In the genomic region with DNA sequence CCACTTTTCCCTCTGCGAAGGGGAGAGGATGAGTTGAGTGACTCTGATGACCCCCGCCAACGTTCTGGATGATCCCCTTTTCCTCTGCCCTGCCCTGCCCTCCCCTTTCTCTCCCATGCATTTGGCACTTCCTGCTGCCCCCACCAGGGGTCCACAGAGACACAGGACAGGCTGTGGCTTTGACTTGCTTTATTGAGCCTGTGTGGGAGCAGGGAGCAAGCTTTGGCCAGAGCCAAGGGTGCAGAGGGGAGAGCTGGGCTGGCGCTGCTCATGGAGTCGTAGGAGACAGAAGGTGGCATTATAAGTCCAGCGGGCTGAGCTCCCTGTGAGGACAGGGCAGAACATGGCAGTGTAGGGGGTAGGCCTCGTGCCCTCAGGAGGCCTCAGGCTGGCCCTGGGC, we compare ENCODE assay signal across 8 cellular contexts. TPM values are rescaled to one million over a fixed set of nuclear protein-coding genes. Genes with fewer than 3 reads are reported as not detected.
DNase-seq lines count a peak whose midpoint lies in the region; ATAC-seq and TF ChIP-seq lines count a peak whose summit lies in the region.

No MANE protein-coding gene starts in this region.

- H3K27ac ChIP-seq in neural progenitor cell = no peak overlapping the region
- H3K27ac ChIP-seq in upper lobe of right lung = no peak overlapping the region
- no peak overlapping the region for H3K27ac ChIP-seq in vagina

- no peak for ATAC-seq in upper lobe of right lung

- H3K4me3 Mint-ChIP-seq in activated CD4-positive, alpha-beta memory T cell treated with anti-CD3 and anti-CD28 coated beads for 36 hours = no peak overlapping the region
- no peak overlapping the region for H3K4me3 Mint-ChIP-seq in activated CD4-positive, alpha-beta memory T cell treated with anti-CD3 and anti-CD28 coated beads, Interleukin-2, amount 10 ng/mL, durations not matched to agents 7 days and 5 days
- H3K4me3 Mint-ChIP-seq in brain (no peak overlapping the region), neural progenitor cell (no peak overlapping the region)

- POLR2A ChIA-PET in activated CD4-positive, alpha-beta memory T cell treated with anti-CD3 and anti-CD28 coated beads for 36 hours (lab: Charles Lee) = no interaction called here
- POLR2A ChIA-PET in activated CD4-positive, alpha-beta memory T cell treated with anti-CD3 and anti-CD28 coated beads, Interleukin-2, amount 10 ng/mL, durations not matched to agents 7 days and 5 days (lab: Charles Lee) = no interaction called here

- no peak overlapping the region for H3K27ac Mint-ChIP-seq in activated CD4-positive, alpha-beta memory T cell treated with anti-CD3 and anti-CD28 coated beads for 36 hours
- H3K27ac Mint-ChIP-seq in activated CD4-positive, alpha-beta memory T cell treated with anti-CD3 and anti-CD28 coated beads, Interleukin-2, amount 10 ng/mL, durations not matched to agents 7 days and 5 days = no peak overlapping the region
- H3K27ac Mint-ChIP-seq in brain = peak overlapping the region in 1 of 5 experiments; percentile 54
- no peak overlapping the region for H3K27ac Mint-ChIP-seq in neural progenitor cell

- H4K20me1 ChIP-seq in neural progenitor cell (ENCODE audit: low read depth) = no peaks in the 10 kb centered on the region

- peak; percentile 45 to 70 for TF ChIP-seq CTCF in brain (conservative IDR thresholded peaks at IDR 0.05)
- TF ChIP-seq CTCF in neural progenitor cell (IDR thresholded peaks at IDR 0.05) = peak; percentile 62
- TF ChIP-seq CTCF in upper lobe of right lung (IDR thresholded peaks at IDR 0.05) = no peak
- no peak for TF ChIP-seq CTCF in vagina (IDR thresholded peaks at IDR 0.05)

- H3K9me3 ChIP-seq in neural progenitor cell (ENCODE audit: low read depth) (no peaks in the 10 kb centered on the region), upper lobe of right lung (no peaks in the 10 kb centered on the region), vagina (no peaks in the 10 kb centered on the region)

- H3K4me3 ChIP-seq in neural progenitor cell (no peak overlapping the region), upper lobe of right lung (no peak overlapping the region), vagina (no peak overlapping the region)

- H3K9me3 Mint-ChIP-seq in activated CD4-positive, alpha-beta memory T cell treated with anti-CD3 and anti-CD28 coated beads for 36 hours = no peaks in the 10 kb centered on the region
- H3K9me3 Mint-ChIP-seq in activated CD4-positive, alpha-beta memory T cell treated with anti-CD3 and anti-CD28 coated beads, Interleukin-2, amount 10 ng/mL, durations not matched to agents 7 days and 5 days = no peaks in the 10 kb centered on the region
- no peaks in the 10 kb centered on the region for H3K9me3 Mint-ChIP-seq in brain
- no peaks in the 10 kb centered on the region for H3K9me3 Mint-ChIP-seq in neural progenitor cell

- H3K4me1 Mint-ChIP-seq in activated CD4-positive, alpha-beta memory T cell treated with anti-CD3 and anti-CD28 coated beads for 36 hours (ENCODE audit: low read depth) = peaks cover 17% of the 10 kb centered on the region
- peaks cover 21% of the 10 kb centered on the region for H3K4me1 Mint-ChIP-seq in activated CD4-positive, alpha-beta memory T cell treated with anti-CD3 and anti-CD28 coated beads, Interleukin-2, amount 10 ng/mL, durations not matched to agents 7 days and 5 days
- H3K4me1 Mint-ChIP-seq in brain = peaks cover 26% of the 10 kb centered on the region
- H3K4me1 Mint-ChIP-seq in neural progenitor cell = peaks cover 26% of the 10 kb centered on the region

- no peaks in the 10 kb centered on the region for H3K79me2 ChIP-seq in neural progenitor cell (ENCODE audit: low read depth)

- TF ChIP-seq POLR2A in vagina (IDR thresholded peaks at IDR 0.05) = no peak

- no peaks in the 10 kb centered on the region for H3F3A ChIP-seq in neural progenitor cell (ENCODE audit: low read depth)

- H3K4me1 ChIP-seq in neural progenitor cell (peaks cover 6% of the 10 kb centered on the region), upper lobe of right lung (peaks cover 5% of the 10 kb centered on the region), vagina (peaks cover 11% of the 10 kb centered on the region)

- CTCF ChIA-PET in activated CD4-positive, alpha-beta memory T cell treated with anti-CD3 and anti-CD28 coated beads for 36 hours (lab: Charles Lee) = interaction anchor here (1.0 to 1.1 kb wide), 3 partner anchors 32 to 228 kb away, joined by 3 read pairs; no protein-coding TSS in a partner anchor
- CTCF ChIA-PET in activated CD4-positive, alpha-beta memory T cell treated with anti-CD3 and anti-CD28 coated beads, Interleukin-2, amount 10 ng/mL, durations not matched to agents 7 days and 5 days (lab: Charles Lee) = interaction anchor here (1.1 to 1.8 kb wide), 3 partner anchors 17 to 62 kb away, joined by 3 to 6 read pairs (median 4); no protein-coding TSS in a partner anchor

- H3K4me2 ChIP-seq in neural progenitor cell = no peak overlapping the region

- intact Hi-C loops in activated CD4-positive, alpha-beta memory T cell treated with anti-CD3 and anti-CD28 coated beads for 36 hours (cut with micrococcal nuclease) = no loop called here
- intact Hi-C loops in upper lobe of right lung (cut with DNase I) (loop anchor here (10.0 kb wide), 1 partner anchor 54 kb away; no protein-coding TSS in a partner anchor), vagina (cut with DNase I) (loop anchor here (5.0 to 10.0 kb wide), 2 partner anchors 57 to 224 kb away; no protein-coding TSS in a partner anchor)

- peak; percentile 30 for DNase-seq in activated CD4-positive, alpha-beta memory T cell treated with anti-CD3 and anti-CD28 coated beads for 36 hours
- no peak for DNase-seq in activated CD4-positive, alpha-beta memory T cell treated with anti-CD3 and anti-CD28 coated beads, Interleukin-2, amount 10 ng/mL, durations not matched to agents 7 days and 5 days
- DNase-seq in NCI-H1092 treated with DMSO at 0.1 percent for 48 hours (lab: John Stamatoyannopoulos, UW) (peak; percentile 15), neural progenitor cell (ENCODE audit: low spot score) (peak; percentile 77), upper lobe of right lung (no peak), GF-D8 (lab: John Stamatoyannopoulos, UW) (no peak), vagina (ENCODE audit: extremely low spot score in 2 of 2) (no peak)

- H3K27me3 ChIP-seq in neural progenitor cell = peaks cover 39% of the 10 kb centered on the region
- peaks cover 27% of the 10 kb centered on the region for H3K27me3 ChIP-seq in upper lobe of right lung
- H3K27me3 ChIP-seq in vagina = no peaks in the 10 kb centered on the region

- no peaks in the 10 kb centered on the region for H3K36me3 ChIP-seq in neural progenitor cell
- H3K36me3 ChIP-seq in upper lobe of right lung = no peaks in the 10 kb centered on the region
- no peaks in the 10 kb centered on the region for H3K36me3 ChIP-seq in vagina

- no peak overlapping the region for H3K9ac ChIP-seq in neural progenitor cell

- H3K27me3 Mint-ChIP-seq in activated CD4-positive, alpha-beta memory T cell treated with anti-CD3 and anti-CD28 coated beads for 36 hours = peaks cover 4% of the 10 kb centered on the region
- H3K27me3 Mint-ChIP-seq in activated CD4-positive, alpha-beta memory T cell treated with anti-CD3 and anti-CD28 coated beads, Interleukin-2, amount 10 ng/mL, durations not matched to agents 7 days and 5 days = peaks cover 13% of the 10 kb centered on the region
- H3K27me3 Mint-ChIP-seq in brain (peaks cover 8% of the 10 kb centered on the region), neural progenitor cell (ENCODE audit: insufficient read depth, low read depth) (peaks cover 9% of the 10 kb centered on the region)

- H3K36me3 Mint-ChIP-seq in activated CD4-positive, alpha-beta memory T cell treated with anti-CD3 and anti-CD28 coated beads for 36 hours = no peaks in the 10 kb centered on the region
- H3K36me3 Mint-ChIP-seq in activated CD4-positive, alpha-beta memory T cell treated with anti-CD3 and anti-CD28 coated beads, Interleukin-2, amount 10 ng/mL, durations not matched to agents 7 days and 5 days (ENCODE audit: low read depth) = no peaks in the 10 kb centered on the region
- H3K36me3 Mint-ChIP-seq in brain = no peaks in the 10 kb centered on the region
- peaks cover 2% of the 10 kb centered on the region for H3K36me3 Mint-ChIP-seq in neural progenitor cell

- no peak overlapping the region for H2AFZ ChIP-seq in neural progenitor cell (replicated peaks)

RNA-seq across cellular contexts. Expression of a gene that starts 1.6 kb away (rescaled TPM):
- total RNA-seq in activated CD4-positive, alpha-beta memory T cell treated with anti-CD3 and anti-CD28 coated beads for 36 hours = under 1 TPM in 1 of 2 experiments, not detected in 1; 0.90 TPM
- total RNA-seq in activated CD4-positive, alpha-beta memory T cell treated with anti-CD3 and anti-CD28 coated beads, Interleukin-2, amount 10 ng/mL, durations not matched to agents 7 days and 5 days = not detected
- not detected for polyA plus RNA-seq in brain (ENCODE audit: insufficient read depth, low read depth, low replicate concordance)
- total RNA-seq in neural progenitor cell (ENCODE audit: low replicate concordance) (not detected in 2 replicates), upper lobe of right lung (not detected), vagina (not detected)

RNA-seq across cellular contexts. Expression of a gene that starts 13.1 kb away (rescaled TPM):
- total RNA-seq in activated CD4-positive, alpha-beta memory T cell treated with anti-CD3 and anti-CD28 coated beads for 36 hours = not detected
- not detected for total RNA-seq in activated CD4-positive, alpha-beta memory T cell treated with anti-CD3 and anti-CD28 coated beads, Interleukin-2, amount 10 ng/mL, durations not matched to agents 7 days and 5 days
- polyA plus RNA-seq in brain (ENCODE audit: insufficient read depth, low read depth, low replicate concordance) = not detected
- total RNA-seq in neural progenitor cell (ENCODE audit: low replicate concordance) (0.40 TPM in 1 of 2 replicates, not detected in the other), upper lobe of right lung (not detected), vagina (not detected)

RNA-seq across cellular contexts. Expression of a gene that starts 33.3 kb away (rescaled TPM):
- total RNA-seq in activated CD4-positive, alpha-beta memory T cell treated with anti-CD3 and anti-CD28 coated beads for 36 hours = 1 to 10 TPM; 1.8 to 2.0 TPM
- under 1 TPM; 0.48 to 0.65 TPM for total RNA-seq in activated CD4-positive, alpha-beta memory T cell treated with anti-CD3 and anti-CD28 coated beads, Interleukin-2, amount 10 ng/mL, durations not matched to agents 7 days and 5 days
- 27.6 TPM for polyA plus RNA-seq in brain (ENCODE audit: insufficient read depth, low read depth, low replicate concordance)
- total RNA-seq in neural progenitor cell (ENCODE audit: low replicate concordance) (7.8 and 24.5 TPM in 2 replicates), upper lobe of right lung (0.49 TPM), vagina (7.6 TPM)

Comparison
In these comparisons a context has a peak if more than half of its experiments do, and no peak if none do; other contexts are left out.
1. DNase-seq: peak in activated CD4-positive, alpha-beta memory T cell treated with anti-CD3 and anti-CD28 coated beads for 36 hours (single experiment), NCI-H1092 treated with DMSO at 0.1 percent for 48 hours (single experiment) and neural progenitor cell (single experiment); none in activated CD4-positive, alpha-beta memory T cell treated with anti-CD3 and anti-CD28 coated beads, Interleukin-2, amount 10 ng/mL, durations not matched to agents 7 days and 5 days (single experiment), upper lobe of right lung (single experiment), GF-D8 (single experiment) and vagina (0 of 2).
2. CTCF ChIP-seq: peak in brain (2 of 2) and neural progenitor cell (single experiment); none in upper lobe of right lung (single experiment) and vagina (0 of 3).